Comparison of ENCODE assay signal across 8 cellular contexts in the genomic region with DNA sequence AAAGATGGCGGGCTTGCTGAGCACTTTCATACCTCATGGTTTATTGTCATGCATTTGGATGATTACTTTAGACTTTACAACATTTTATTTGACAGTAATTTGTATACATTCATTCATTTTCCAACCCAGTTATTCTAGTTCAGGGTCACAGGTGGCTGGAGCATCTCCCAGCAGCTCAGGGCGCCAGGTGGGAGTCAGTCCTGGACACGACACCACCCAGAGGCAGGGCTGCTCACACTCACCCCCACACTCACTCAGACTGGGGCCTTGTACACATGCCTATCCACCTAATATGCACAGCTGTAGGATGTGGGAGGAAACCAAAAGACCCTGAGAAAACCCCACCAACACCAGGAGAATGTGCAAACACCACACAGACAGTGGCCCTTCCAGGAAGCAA.
"Had no signal": no experiment of that assay in that cellular context is flagged by ENCODE, and none has a peak within 500 bp of the region (broad histone marks: within the 10 kb centered on the region; RNA-seq: fewer than 3 reads in every experiment).

No MANE protein-coding gene starts in this region.

- ATAC-seq: HepG2, K562 had no signal

- H3K27ac ChIP-seq: HL-60 had no signal

- H3K27ac Mint-ChIP-seq: IgD-negative memory B cell had no signal

- H3K4me3 ChIP-seq: K562 had no signal

- H3K4me1 Mint-ChIP-seq: IgD-negative memory B cell had no signal

- H3K36me3 Mint-ChIP-seq: IgD-negative memory B cell had no signal

- DNase-seq: IMR-90, KBM-7, KG1 had no signal

- H3K27me3 Mint-ChIP-seq: IgD-negative memory B cell had no signal

- H3K4me3 Mint-ChIP-seq: IgD-negative memory B cell had no signal

- FAIRE-seq: HepG2, HTR-8/SVneo, K562 had no signal
